Comparison of ENCODE assay signal across 9 cellular contexts in genomic region chr2:241616168-241617125, GRCh38. TPM values are rescaled to one million over a fixed set of nuclear protein-coding genes. Genes with fewer than 3 reads are reported as not detected.
DNase-seq lines count a peak whose midpoint lies in the region; ATAC-seq, FAIRE-seq and TF ChIP-seq lines count a peak whose summit lies in the region.
"Had no signal": no experiment of that assay in that cellular context is flagged by ENCODE, and none has a peak within 500 bp of the region (broad histone marks: within the 10 kb centered on the region; RNA-seq: fewer than 3 reads in every experiment).

No MANE protein-coding gene starts in this region.

- H3K36me3 ChIP-seq in kidney (ENCODE audit: control insufficient read depth in 1 of 2, insufficient read depth in 2 of 2, low read length in 2 of 2) (peaks cover 3 to 4% of the 10 kb centered on the region in 2 donors), suprapubic skin (peaks cover 6% of the 10 kb centered on the region)

- no peaks in the 10 kb centered on the region for H3K27me3 Mint-ChIP-seq in activated T-cell treated with anti-CD3 and anti-CD28 coated beads, Interleukin-2, amount 50 U/mL, for 72 hours (ENCODE audit: low read depth)
- H3K27me3 Mint-ChIP-seq in activated T-helper 1 cell treated with anti-CD3 and anti-CD28 coated beads, Interleukin-12 subunit alpha, Interleukin-12 subunit beta, Interleukin-2, Interleukin-4 antibody, amounts not matched to agents 30 ng/mL and 10 ng/mL and 1 ng/mL, durations not matched to agents 14 hours and 24 hours and 36 hours (ENCODE audit: insufficient read depth), result no peaks in the 10 kb centered on the region

- ATAC-seq in activated T-cell treated with anti-CD3 and anti-CD28 coated beads, Interleukin-2, amount 50 U/mL, for 72 hours (replicated peaks in 1 of 2), result no peak
- ATAC-seq in HG03378 (IDR thresholded peaks at IDR 0.05; ENCODE audit: unreplicated experiment), result no peak
- ATAC-seq in omental fat pad (ENCODE audit: low FRiP score), result no peak

- no peak for TF ChIP-seq CTCF in kidney (IDR thresholded peaks at IDR 0.05; ENCODE audit: borderline replicate concordance, extremely low read depth, insufficient read depth)
- no peak for TF ChIP-seq CTCF in suprapubic skin (IDR thresholded peaks at IDR 0.05)
- no peak for TF ChIP-seq CTCF in omental fat pad (IDR thresholded peaks at IDR 0.05)

- peaks cover 53% of the 10 kb centered on the region for H3K4me1 Mint-ChIP-seq in activated T-cell treated with anti-CD3 and anti-CD28 coated beads, Interleukin-2, amount 50 U/mL, for 72 hours (ENCODE audit: low read depth)
- peaks cover 34% of the 10 kb centered on the region for H3K4me1 Mint-ChIP-seq in activated T-helper 1 cell treated with anti-CD3 and anti-CD28 coated beads, Interleukin-12 subunit alpha, Interleukin-12 subunit beta, Interleukin-2, Interleukin-4 antibody, amounts not matched to agents 30 ng/mL and 10 ng/mL and 1 ng/mL, durations not matched to agents 14 hours and 24 hours and 36 hours (ENCODE audit: low read depth)

- H3K4me3 ChIP-seq in kidney (ENCODE audit: low read length in 2 of 2) (peak overlapping the region; percentile 43 to 57), suprapubic skin (peak overlapping the region; percentile 34)

- peak overlapping the region in 1 of 2 donors; percentile 18 for H3K27ac ChIP-seq in kidney (ENCODE audit: low read depth in 2 of 2, low read length in 2 of 2)
- H3K27ac ChIP-seq in suprapubic skin, result no peak overlapping the region

- H3K9ac ChIP-seq in kidney (ENCODE audit: low read length in 2 of 2), result peak overlapping the region in 1 of 2 donors; percentile 16

- 92% methylated on average over 30 of the region's 30 CpGs for WGBS in suprapubic skin

- FAIRE-seq in kidney (lab: Jason Lieb, UNC), result no peak

- intact Hi-C loops in activated T-helper 1 cell treated with anti-CD3 and anti-CD28 coated beads, Interleukin-12 subunit alpha, Interleukin-12 subunit beta, Interleukin-2, Interleukin-4 antibody, amounts not matched to agents 30 ng/mL and 10 ng/mL and 1 ng/mL, durations not matched to agents 14 hours and 24 hours and 36 hours (cut with micrococcal nuclease), result loop anchor here (1.0 to 10.0 kb wide), 4 partner anchors 20 to 1052 kb away; partner anchors contain the start of genes DTYMK, DUSP28, RNPEPL1 and STK25
- intact Hi-C loops in kidney (cut with DNase I), result no loop called here

- DNase-seq in activated T-cell treated with anti-CD3 and anti-CD28 coated beads, Interleukin-2, amount 50 U/mL, for 72 hours, result no peak
- DNase-seq in activated T-cell treated with anti-CD3 and anti-CD28 coated beads for 4 hours (no peak), kidney (peak; percentile 73), suprapubic skin (ENCODE audit: low spot score in 2 of 2) (no peak), omental fat pad (ENCODE audit: low spot score) (no peak), foreskin melanocyte (no peak)
- no peak for DNase-seq in activated T-helper 1 cell treated with anti-CD3 and anti-CD28 coated beads, Interleukin-12 subunit alpha, Interleukin-12 subunit beta, Interleukin-2, Interleukin-4 antibody, amounts not matched to agents 30 ng/mL and 10 ng/mL and 1 ng/mL, durations not matched to agents 14 hours and 24 hours and 36 hours (ENCODE audit: low spot score)
- DNase-seq: kidney glomerular epithelial cell had no signal

- H3K36me3 Mint-ChIP-seq in activated T-cell treated with anti-CD3 and anti-CD28 coated beads, Interleukin-2, amount 50 U/mL, for 72 hours (ENCODE audit: insufficient read depth in 2 of 2), result peaks cover 15 to 22% of the 10 kb centered on the region in 2 donors
- H3K36me3 Mint-ChIP-seq in activated T-helper 1 cell treated with anti-CD3 and anti-CD28 coated beads, Interleukin-12 subunit alpha, Interleukin-12 subunit beta, Interleukin-2, Interleukin-4 antibody, amounts not matched to agents 30 ng/mL and 10 ng/mL and 1 ng/mL, durations not matched to agents 14 hours and 24 hours and 36 hours (ENCODE audit: low read depth), result peaks cover 30% of the 10 kb centered on the region

- peaks cover 2 to 3% of the 10 kb centered on the region in 2 donors for H3K9me3 Mint-ChIP-seq in activated T-cell treated with anti-CD3 and anti-CD28 coated beads, Interleukin-2, amount 50 U/mL, for 72 hours
- H3K9me3 Mint-ChIP-seq in activated T-helper 1 cell treated with anti-CD3 and anti-CD28 coated beads, Interleukin-12 subunit alpha, Interleukin-12 subunit beta, Interleukin-2, Interleukin-4 antibody, amounts not matched to agents 30 ng/mL and 10 ng/mL and 1 ng/mL, durations not matched to agents 14 hours and 24 hours and 36 hours, result peaks cover 6% of the 10 kb centered on the region

- H3K27ac Mint-ChIP-seq in activated T-cell treated with anti-CD3 and anti-CD28 coated beads, Interleukin-2, amount 50 U/mL, for 72 hours, result no peak overlapping the region
- peak overlapping the region; percentile 77 for H3K27ac Mint-ChIP-seq in activated T-helper 1 cell treated with anti-CD3 and anti-CD28 coated beads, Interleukin-12 subunit alpha, Interleukin-12 subunit beta, Interleukin-2, Interleukin-4 antibody, amounts not matched to agents 30 ng/mL and 10 ng/mL and 1 ng/mL, durations not matched to agents 14 hours and 24 hours and 36 hours

- TF ChIP-seq POLR2A in suprapubic skin (IDR thresholded peaks at IDR 0.05), result no peak

- H3K9me3 ChIP-seq in kidney (ENCODE audit: control insufficient read depth in 1 of 2, low read length in 2 of 2) (no peaks in the 10 kb centered on the region), suprapubic skin (no peaks in the 10 kb centered on the region)

- H3K4me1 ChIP-seq in kidney (ENCODE audit: control insufficient read depth in 1 of 2, insufficient read depth in 1 of 2, low read depth in 1 of 2, low read length in 2 of 2), result peaks cover 20 to 28% of the 10 kb centered on the region in 2 donors
- peaks cover 17% of the 10 kb centered on the region for H3K4me1 ChIP-seq in suprapubic skin

- TF ChIP-seq EP300 in suprapubic skin (IDR thresholded peaks at IDR 0.05), result no peak

- peak overlapping the region; percentile 26 to 81 for H3K4me3 Mint-ChIP-seq in activated T-cell treated with anti-CD3 and anti-CD28 coated beads, Interleukin-2, amount 50 U/mL, for 72 hours
- peak overlapping the region; percentile 53 for H3K4me3 Mint-ChIP-seq in activated T-helper 1 cell treated with anti-CD3 and anti-CD28 coated beads, Interleukin-12 subunit alpha, Interleukin-12 subunit beta, Interleukin-2, Interleukin-4 antibody, amounts not matched to agents 30 ng/mL and 10 ng/mL and 1 ng/mL, durations not matched to agents 14 hours and 24 hours and 36 hours

- no peaks in the 10 kb centered on the region for H3K27me3 ChIP-seq in suprapubic skin

RNA-seq across cellular contexts. Expression of gene THAP4, which starts 20.5 kb away (rescaled TPM):
- 10 to 100 TPM; 41.8 to 50.9 TPM for total RNA-seq in activated T-cell treated with anti-CD3 and anti-CD28 coated beads, Interleukin-2, amount 50 U/mL, for 72 hours
- total RNA-seq in activated T-helper 1 cell treated with anti-CD3 and anti-CD28 coated beads, Interleukin-12 subunit alpha, Interleukin-12 subunit beta, Interleukin-2, Interleukin-4 antibody, amounts not matched to agents 30 ng/mL and 10 ng/mL and 1 ng/mL, durations not matched to agents 14 hours and 24 hours and 36 hours, result 53.1 and 58.5 TPM in 2 replicates
- total RNA-seq in kidney (68.0 TPM), suprapubic skin (10 to 100 TPM; 46.4 to 56.2 (median 51.2) TPM), omental fat pad (10 to 100 TPM; 29.5 to 55.1 (median 44.8) TPM)
- polyA plus RNA-seq in kidney (ENCODE audit: insufficient read depth, low read depth, low replicate concordance), result 184 TPM

RNA-seq across cellular contexts. Expression of gene ATG4B, which starts 21.0 kb away (rescaled TPM):
- total RNA-seq in activated T-cell treated with anti-CD3 and anti-CD28 coated beads, Interleukin-2, amount 50 U/mL, for 72 hours, result 100 to 1,000 TPM in 1 of 2 donors, 10 to 100 TPM in 1; 97.9 to 109 TPM
- total RNA-seq in activated T-helper 1 cell treated with anti-CD3 and anti-CD28 coated beads, Interleukin-12 subunit alpha, Interleukin-12 subunit beta, Interleukin-2, Interleukin-4 antibody, amounts not matched to agents 30 ng/mL and 10 ng/mL and 1 ng/mL, durations not matched to agents 14 hours and 24 hours and 36 hours, result 116 and 126 TPM in 2 replicates
- total RNA-seq in kidney (81.0 TPM), suprapubic skin (100 to 1,000 TPM in 1 of 4 donors, 10 to 100 TPM in 3; 50.5 to 173 (median 88.0) TPM), omental fat pad (10 to 100 TPM; 40.4 to 67.1 (median 50.3) TPM)
- 56.6 TPM for polyA plus RNA-seq in kidney (ENCODE audit: insufficient read depth, low read depth, low replicate concordance)

RNA-seq across cellular contexts. Expression of gene BOK, which starts 57.9 kb away (rescaled TPM):
- under 1 TPM in 1 of 2 donors, not detected in 1; 0.10 TPM for total RNA-seq in activated T-cell treated with anti-CD3 and anti-CD28 coated beads, Interleukin-2, amount 50 U/mL, for 72 hours
- 0.07 TPM in 1 of 2 replicates, not detected in the other for total RNA-seq in activated T-helper 1 cell treated with anti-CD3 and anti-CD28 coated beads, Interleukin-12 subunit alpha, Interleukin-12 subunit beta, Interleukin-2, Interleukin-4 antibody, amounts not matched to agents 30 ng/mL and 10 ng/mL and 1 ng/mL, durations not matched to agents 14 hours and 24 hours and 36 hours
- total RNA-seq in kidney (28.8 TPM), suprapubic skin (10 to 100 TPM; 32.4 to 61.6 (median 60.5) TPM), omental fat pad (100 to 1,000 TPM in 1 of 4 donors, 10 to 100 TPM in 3; 79.6 to 179 (median 88.2) TPM)
- 22.9 TPM for polyA plus RNA-seq in kidney (ENCODE audit: insufficient read depth, low read depth, low replicate concordance)

Comparison
In these comparisons a context has a peak if more than half of its experiments do, and no peak if none do; other contexts are left out.
1. RNA of gene BOK, which starts 57.9 kb away (total RNA-seq): 79.6 to 179 TPM in omental fat pad, 32.4 to 61.6 TPM in suprapubic skin and 28.8 TPM in kidney (single experiment); 0.10 TPM in activated T-cell treated with anti-CD3 and anti-CD28 coated beads, Interleukin-2, amount 50 U/mL, for 72 hours and 0.07 TPM in activated T-helper 1 cell treated with anti-CD3 and anti-CD28 coated beads, Interleukin-12 subunit alpha, Interleukin-12 subunit beta, Interleukin-2, Interleukin-4 antibody, amounts not matched to agents 30 ng/mL and 10 ng/mL and 1 ng/mL, durations not matched to agents 14 hours and 24 hours and 36 hours; every median in the first group is over 10 times any median in the second.